ENCODE assay signal across 38 cellular contexts in the genomic region with DNA sequence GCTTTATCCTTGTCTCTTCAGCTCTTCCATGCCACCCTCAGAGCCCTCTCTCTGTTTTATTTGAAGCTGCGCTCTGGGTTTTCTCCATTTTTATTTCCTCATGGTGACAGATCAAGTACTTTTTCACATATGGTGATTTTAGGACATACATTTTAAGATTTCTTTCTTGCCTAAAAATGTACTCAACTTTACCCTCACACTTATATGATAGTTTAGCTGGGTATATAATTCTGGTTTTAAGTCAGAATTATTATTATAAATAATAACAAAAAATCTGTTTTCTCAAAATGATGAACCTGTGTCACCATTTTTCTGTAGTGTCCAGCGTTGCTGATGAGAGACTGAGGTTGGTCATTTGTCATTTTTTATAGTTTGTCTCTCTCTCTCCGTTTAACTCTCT. TPM values are rescaled to one million over a fixed set of nuclear protein-coding genes. Genes with fewer than 3 reads are reported as not detected.
"Had no signal": no experiment of that assay in that cellular context is flagged by ENCODE, and none has a peak within 500 bp of the region (broad histone marks: within the 10 kb centered on the region; RNA-seq: fewer than 3 reads in every experiment).

No MANE protein-coding gene starts in this region.

- DNase-seq: activated CD4-positive, alpha-beta memory T cell treated with anti-CD3 and anti-CD28 coated beads for 36 hours; activated CD4-positive, alpha-beta T cell treated with anti-CD3 and anti-CD28 coated beads for 36 hours; activated CD4-positive, alpha-beta T cell treated with anti-CD3 and anti-CD28 coated beads, Interleukin-2, amount 10 ng/mL, durations not matched to agents 24 days and 14 days; activated CD4-positive, CD25-positive, alpha-beta regulatory T cell; activated CD4-positive, CD25-positive, alpha-beta regulatory T cell treated with anti-CD3 and anti-CD28 coated beads, Interleukin-2, amount 50 U/mL, for 72 hours; activated CD8-positive, alpha-beta memory T cell treated with anti-CD3 and anti-CD28 coated beads, Interleukin-2, amount 10 ng/mL, durations not matched to agents 7 days and 5 days; activated CD8-positive, alpha-beta memory T cell treated with anti-CD3 and anti-CD28 coated beads, Interleukin-2, amount 50 U/mL, for 4 hours; activated CD8-positive, alpha-beta T cell treated with anti-CD3 and anti-CD28 coated beads, Interleukin-2, amount 10 ng/mL, durations not matched to agents 7 days and 5 days; activated effector memory CD4-positive, alpha-beta T cell treated with anti-CD3 and anti-CD28 coated beads, Interleukin-2, amount 50 U/mL, for 16 hours; activated naive CD4-positive, alpha-beta T cell treated with anti-CD3 and anti-CD28 coated beads for 36 hours; activated T-cell treated with anti-CD3 and anti-CD28 coated beads, Interleukin-2, amount 50 U/mL, for 1 hour; activated T-cell treated with anti-CD3 and anti-CD28 coated beads, Interleukin-2, amount 50 U/mL, for 48 hours; amniotic stem cell; anterior cingulate cortex; brain microvascular endothelial cell; dorsolateral prefrontal cortex; effector memory CD4-positive, alpha-beta T cell; foreskin keratinocyte; gastrocnemius medialis; glutamatergic neuron; heart left ventricle; T-helper 2 cell had no signal

- H3K27me3 Mint-ChIP-seq: activated naive CD4-positive, alpha-beta T cell treated with anti-CD3 and anti-CD28 coated beads, Interleukin-2, amount 50 U/mL, for 24 hours had no signal

- H3K27ac ChIP-seq: brain microvascular endothelial cell, coronary artery, dorsolateral prefrontal cortex, foreskin keratinocyte, gastrocnemius medialis, heart left ventricle had no signal

- H3K36me3 ChIP-seq: brain microvascular endothelial cell, gastrocnemius medialis, heart left ventricle had no signal

- H3K27me3 ChIP-seq: brain microvascular endothelial cell, foreskin keratinocyte had no signal

- H3K4me1 ChIP-seq: foreskin keratinocyte, gastrocnemius medialis, heart left ventricle had no signal

- FAIRE-seq: astrocyte, bronchial epithelial cell had no signal

- H3K27ac Mint-ChIP-seq: activated CD4-positive, alpha-beta memory T cell treated with anti-CD3 and anti-CD28 coated beads for 36 hours; activated CD4-positive, alpha-beta T cell treated with anti-CD3 and anti-CD28 coated beads for 36 hours; activated CD4-positive, alpha-beta T cell treated with anti-CD3 and anti-CD28 coated beads, Interleukin-2, amount 10 ng/mL, durations not matched to agents 24 days and 14 days; activated CD8-positive, alpha-beta memory T cell treated with anti-CD3 and anti-CD28 coated beads, Interleukin-2, amount 10 ng/mL, durations not matched to agents 7 days and 5 days; activated CD8-positive, alpha-beta T cell treated with anti-CD3 and anti-CD28 coated beads, Interleukin-2, amount 10 ng/mL, durations not matched to agents 7 days and 5 days; activated naive CD4-positive, alpha-beta T cell treated with anti-CD3 and anti-CD28 coated beads for 36 hours; activated T-helper 1 cell treated with anti-CD3 and anti-CD28 coated beads, Interleukin-12 subunit alpha, Interleukin-12 subunit beta, Interleukin-2, Interleukin-4 antibody, amounts not matched to agents 30 ng/mL and 10 ng/mL and 1 ng/mL, durations not matched to agents 14 hours and 24 hours and 36 hours; activated T-helper 2 cell treated with anti-CD3 and anti-CD28 coated beads, Interferon-gamma antibody, Interleukin-2, Interleukin-4, amounts not matched to agents 10 μg/mL and 5 μg/mL and 100 μg/mL, durations not matched to agents 14 hours and 24 hours and 36 hours; dendritic cell treated with granulocyte-macrophage colony-stimulating factor and Interleukin-4, amounts not matched to agents 40 ng/mL and 50 ng/mL, for 4 days; endodermal cell had no signal

- ATAC-seq: activated CD4-positive, alpha-beta T cell treated with anti-CD3 and anti-CD28 coated beads for 36 hours; activated CD8-positive, alpha-beta memory T cell treated with anti-CD3 and anti-CD28 coated beads, Interleukin-2, amount 10 ng/mL, durations not matched to agents 7 days and 5 days; activated CD8-positive, alpha-beta T cell treated with anti-CD3 and anti-CD28 coated beads, Interleukin-2, amount 10 ng/mL, durations not matched to agents 7 days and 5 days; esophagus mucosa; foreskin keratinocyte; gastrocnemius medialis had no signal

- H3K4me3 ChIP-seq: coronary artery, dorsolateral prefrontal cortex, gastrocnemius medialis, heart left ventricle had no signal

- H3K4me3 Mint-ChIP-seq: activated CD4-positive, alpha-beta memory T cell treated with anti-CD3 and anti-CD28 coated beads for 36 hours; activated CD4-positive, alpha-beta T cell treated with anti-CD3 and anti-CD28 coated beads for 36 hours; activated CD4-positive, alpha-beta T cell treated with anti-CD3 and anti-CD28 coated beads, Interleukin-2, amount 10 ng/mL, durations not matched to agents 24 days and 14 days; activated CD8-positive, alpha-beta memory T cell treated with anti-CD3 and anti-CD28 coated beads, Interleukin-2, amount 10 ng/mL, durations not matched to agents 7 days and 5 days; activated CD8-positive, alpha-beta T cell treated with anti-CD3 and anti-CD28 coated beads, Interleukin-2, amount 10 ng/mL, durations not matched to agents 7 days and 5 days; activated naive CD4-positive, alpha-beta T cell treated with anti-CD3 and anti-CD28 coated beads for 36 hours; activated naive CD4-positive, alpha-beta T cell treated with anti-CD3 and anti-CD28 coated beads, Interleukin-2, amount 50 U/mL, for 24 hours; activated T-helper 1 cell treated with anti-CD3 and anti-CD28 coated beads, Interleukin-12 subunit alpha, Interleukin-12 subunit beta, Interleukin-2, Interleukin-4 antibody, amounts not matched to agents 30 ng/mL and 10 ng/mL and 1 ng/mL, durations not matched to agents 14 hours and 24 hours and 36 hours; central memory CD8-positive, alpha-beta T cell; dendritic cell treated with granulocyte-macrophage colony-stimulating factor and Interleukin-4, amounts not matched to agents 40 ng/mL and 50 ng/mL, for 4 days; endodermal cell had no signal

RNA-seq across cellular contexts. Expression of gene KRTAP10-5, which starts 0.8 kb away (rescaled TPM):
- total RNA-seq: activated CD4-positive, alpha-beta memory T cell treated with anti-CD3 and anti-CD28 coated beads for 36 hours; activated CD4-positive, alpha-beta T cell treated with anti-CD3 and anti-CD28 coated beads for 36 hours; activated CD4-positive, alpha-beta T cell treated with anti-CD3 and anti-CD28 coated beads, Interleukin-2, amount 10 ng/mL, durations not matched to agents 24 days and 14 days; activated CD8-positive, alpha-beta memory T cell treated with anti-CD3 and anti-CD28 coated beads for 36 hours; activated CD8-positive, alpha-beta memory T cell treated with anti-CD3 and anti-CD28 coated beads, Interleukin-2, amount 10 ng/mL, durations not matched to agents 7 days and 5 days; activated CD8-positive, alpha-beta T cell treated with anti-CD3 and anti-CD28 coated beads, Interleukin-2, amount 10 ng/mL, durations not matched to agents 7 days and 5 days; activated naive CD4-positive, alpha-beta T cell treated with anti-CD3 and anti-CD28 coated beads for 36 hours; activated T-helper 1 cell treated with anti-CD3 and anti-CD28 coated beads, Interleukin-12 subunit alpha, Interleukin-12 subunit beta, Interleukin-2, Interleukin-4 antibody, amounts not matched to agents 30 ng/mL and 10 ng/mL and 1 ng/mL, durations not matched to agents 14 hours and 24 hours and 36 hours; activated T-helper 2 cell treated with anti-CD3 and anti-CD28 coated beads, Interferon-gamma antibody, Interleukin-2, Interleukin-4, amounts not matched to agents 10 μg/mL and 5 μg/mL and 100 μg/mL, durations not matched to agents 14 hours and 24 hours and 36 hours; astrocyte; bronchial epithelial cell; cardiac septum; cerebellum; dorsolateral prefrontal cortex; endodermal cell; epithelial cell of proximal tubule; esophagus mucosa; foreskin keratinocyte; gastrocnemius medialis; heart left ventricle; T-helper 1 cell treated with Interleukin-12 subunit alpha and Interleukin-12 subunit beta and Interleukin-4 antibody, amounts not matched to agents 30 ng/mL and 1 ng/mL, for 36 hours had no signal
- polyA plus RNA-seq: adipose tissue, foreskin keratinocyte, heart left ventricle had no signal

RNA-seq across cellular contexts. Expression of gene KRTAP10-4, which starts 7.6 kb away (rescaled TPM):
- total RNA-seq: activated CD4-positive, alpha-beta memory T cell treated with anti-CD3 and anti-CD28 coated beads for 36 hours; activated CD4-positive, alpha-beta T cell treated with anti-CD3 and anti-CD28 coated beads for 36 hours; activated CD4-positive, alpha-beta T cell treated with anti-CD3 and anti-CD28 coated beads, Interleukin-2, amount 10 ng/mL, durations not matched to agents 24 days and 14 days; activated CD8-positive, alpha-beta memory T cell treated with anti-CD3 and anti-CD28 coated beads for 36 hours; activated CD8-positive, alpha-beta memory T cell treated with anti-CD3 and anti-CD28 coated beads, Interleukin-2, amount 10 ng/mL, durations not matched to agents 7 days and 5 days; activated CD8-positive, alpha-beta T cell treated with anti-CD3 and anti-CD28 coated beads, Interleukin-2, amount 10 ng/mL, durations not matched to agents 7 days and 5 days; activated naive CD4-positive, alpha-beta T cell treated with anti-CD3 and anti-CD28 coated beads for 36 hours; activated T-helper 1 cell treated with anti-CD3 and anti-CD28 coated beads, Interleukin-12 subunit alpha, Interleukin-12 subunit beta, Interleukin-2, Interleukin-4 antibody, amounts not matched to agents 30 ng/mL and 10 ng/mL and 1 ng/mL, durations not matched to agents 14 hours and 24 hours and 36 hours; activated T-helper 2 cell treated with anti-CD3 and anti-CD28 coated beads, Interferon-gamma antibody, Interleukin-2, Interleukin-4, amounts not matched to agents 10 μg/mL and 5 μg/mL and 100 μg/mL, durations not matched to agents 14 hours and 24 hours and 36 hours; astrocyte; bronchial epithelial cell; cardiac septum; cerebellum; dorsolateral prefrontal cortex; endodermal cell; epithelial cell of proximal tubule; esophagus mucosa; foreskin keratinocyte; gastrocnemius medialis; heart left ventricle; T-helper 1 cell treated with Interleukin-12 subunit alpha and Interleukin-12 subunit beta and Interleukin-4 antibody, amounts not matched to agents 30 ng/mL and 1 ng/mL, for 36 hours had no signal
- polyA plus RNA-seq: adipose tissue, foreskin keratinocyte, heart left ventricle had no signal

RNA-seq across cellular contexts. Expression of gene KRTAP10-6, which starts 11.1 kb away (rescaled TPM):
- total RNA-seq: activated CD4-positive, alpha-beta memory T cell treated with anti-CD3 and anti-CD28 coated beads for 36 hours; activated CD4-positive, alpha-beta T cell treated with anti-CD3 and anti-CD28 coated beads for 36 hours; activated CD4-positive, alpha-beta T cell treated with anti-CD3 and anti-CD28 coated beads, Interleukin-2, amount 10 ng/mL, durations not matched to agents 24 days and 14 days; activated CD8-positive, alpha-beta memory T cell treated with anti-CD3 and anti-CD28 coated beads for 36 hours; activated CD8-positive, alpha-beta memory T cell treated with anti-CD3 and anti-CD28 coated beads, Interleukin-2, amount 10 ng/mL, durations not matched to agents 7 days and 5 days; activated CD8-positive, alpha-beta T cell treated with anti-CD3 and anti-CD28 coated beads, Interleukin-2, amount 10 ng/mL, durations not matched to agents 7 days and 5 days; activated naive CD4-positive, alpha-beta T cell treated with anti-CD3 and anti-CD28 coated beads for 36 hours; activated T-helper 1 cell treated with anti-CD3 and anti-CD28 coated beads, Interleukin-12 subunit alpha, Interleukin-12 subunit beta, Interleukin-2, Interleukin-4 antibody, amounts not matched to agents 30 ng/mL and 10 ng/mL and 1 ng/mL, durations not matched to agents 14 hours and 24 hours and 36 hours; activated T-helper 2 cell treated with anti-CD3 and anti-CD28 coated beads, Interferon-gamma antibody, Interleukin-2, Interleukin-4, amounts not matched to agents 10 μg/mL and 5 μg/mL and 100 μg/mL, durations not matched to agents 14 hours and 24 hours and 36 hours; astrocyte; bronchial epithelial cell; cardiac septum; cerebellum; dorsolateral prefrontal cortex; endodermal cell; epithelial cell of proximal tubule; esophagus mucosa; foreskin keratinocyte; gastrocnemius medialis; heart left ventricle; T-helper 1 cell treated with Interleukin-12 subunit alpha and Interleukin-12 subunit beta and Interleukin-4 antibody, amounts not matched to agents 30 ng/mL and 1 ng/mL, for 36 hours had no signal
- polyA plus RNA-seq: adipose tissue, foreskin keratinocyte, heart left ventricle had no signal

RNA-seq across cellular contexts. Expression of gene KRTAP10-7, which starts 19.2 kb away (rescaled TPM):
- total RNA-seq: activated CD4-positive, alpha-beta memory T cell treated with anti-CD3 and anti-CD28 coated beads for 36 hours; activated CD4-positive, alpha-beta T cell treated with anti-CD3 and anti-CD28 coated beads for 36 hours; activated CD4-positive, alpha-beta T cell treated with anti-CD3 and anti-CD28 coated beads, Interleukin-2, amount 10 ng/mL, durations not matched to agents 24 days and 14 days; activated CD8-positive, alpha-beta memory T cell treated with anti-CD3 and anti-CD28 coated beads for 36 hours; activated CD8-positive, alpha-beta memory T cell treated with anti-CD3 and anti-CD28 coated beads, Interleukin-2, amount 10 ng/mL, durations not matched to agents 7 days and 5 days; activated CD8-positive, alpha-beta T cell treated with anti-CD3 and anti-CD28 coated beads, Interleukin-2, amount 10 ng/mL, durations not matched to agents 7 days and 5 days; activated naive CD4-positive, alpha-beta T cell treated with anti-CD3 and anti-CD28 coated beads for 36 hours; activated T-helper 1 cell treated with anti-CD3 and anti-CD28 coated beads, Interleukin-12 subunit alpha, Interleukin-12 subunit beta, Interleukin-2, Interleukin-4 antibody, amounts not matched to agents 30 ng/mL and 10 ng/mL and 1 ng/mL, durations not matched to agents 14 hours and 24 hours and 36 hours; activated T-helper 2 cell treated with anti-CD3 and anti-CD28 coated beads, Interferon-gamma antibody, Interleukin-2, Interleukin-4, amounts not matched to agents 10 μg/mL and 5 μg/mL and 100 μg/mL, durations not matched to agents 14 hours and 24 hours and 36 hours; astrocyte; bronchial epithelial cell; cardiac septum; cerebellum; dorsolateral prefrontal cortex; endodermal cell; epithelial cell of proximal tubule; esophagus mucosa; foreskin keratinocyte; gastrocnemius medialis; heart left ventricle; T-helper 1 cell treated with Interleukin-12 subunit alpha and Interleukin-12 subunit beta and Interleukin-4 antibody, amounts not matched to agents 30 ng/mL and 1 ng/mL, for 36 hours had no signal
- polyA plus RNA-seq: adipose tissue, foreskin keratinocyte, heart left ventricle had no signal

RNA-seq across cellular contexts. Expression of gene KRTAP10-3, which starts 22.6 kb away (rescaled TPM):
- total RNA-seq: activated CD4-positive, alpha-beta memory T cell treated with anti-CD3 and anti-CD28 coated beads for 36 hours; activated CD4-positive, alpha-beta T cell treated with anti-CD3 and anti-CD28 coated beads for 36 hours; activated CD4-positive, alpha-beta T cell treated with anti-CD3 and anti-CD28 coated beads, Interleukin-2, amount 10 ng/mL, durations not matched to agents 24 days and 14 days; activated CD8-positive, alpha-beta memory T cell treated with anti-CD3 and anti-CD28 coated beads for 36 hours; activated CD8-positive, alpha-beta memory T cell treated with anti-CD3 and anti-CD28 coated beads, Interleukin-2, amount 10 ng/mL, durations not matched to agents 7 days and 5 days; activated CD8-positive, alpha-beta T cell treated with anti-CD3 and anti-CD28 coated beads, Interleukin-2, amount 10 ng/mL, durations not matched to agents 7 days and 5 days; activated naive CD4-positive, alpha-beta T cell treated with anti-CD3 and anti-CD28 coated beads for 36 hours; activated T-helper 1 cell treated with anti-CD3 and anti-CD28 coated beads, Interleukin-12 subunit alpha, Interleukin-12 subunit beta, Interleukin-2, Interleukin-4 antibody, amounts not matched to agents 30 ng/mL and 10 ng/mL and 1 ng/mL, durations not matched to agents 14 hours and 24 hours and 36 hours; activated T-helper 2 cell treated with anti-CD3 and anti-CD28 coated beads, Interferon-gamma antibody, Interleukin-2, Interleukin-4, amounts not matched to agents 10 μg/mL and 5 μg/mL and 100 μg/mL, durations not matched to agents 14 hours and 24 hours and 36 hours; astrocyte; bronchial epithelial cell; cardiac septum; cerebellum; endodermal cell; epithelial cell of proximal tubule; esophagus mucosa; foreskin keratinocyte; gastrocnemius medialis; heart left ventricle; T-helper 1 cell treated with Interleukin-12 subunit alpha and Interleukin-12 subunit beta and Interleukin-4 antibody, amounts not matched to agents 30 ng/mL and 1 ng/mL, for 36 hours had no signal
- polyA plus RNA-seq: adipose tissue, foreskin keratinocyte, heart left ventricle had no signal
